In genomic region chr11:112454841-112455240, GRCh38 we compare ENCODE assay signal across 5 cellular contexts.
"Had no signal": no experiment of that assay in that cellular context is flagged by ENCODE, and none has a peak within 500 bp of the region (broad histone marks: within the 10 kb centered on the region; RNA-seq: fewer than 3 reads in every experiment).

No MANE protein-coding gene starts in this region.

- H3K27me3 Mint-ChIP-seq: IgD-negative memory B cell had no signal

- H3K4me3 Mint-ChIP-seq: GM23338, H9, IgD-negative memory B cell had no signal

- H3K4me2 ChIP-seq: GM23338 had no signal

- H3K27ac Mint-ChIP-seq: GM23338, H9, IgD-negative memory B cell had no signal

- H2AFZ ChIP-seq: GM23338 had no signal

- H3K4me3 ChIP-seq: GM23338 had no signal

- H3K9me3 Mint-ChIP-seq: GM23338, H9 had no signal

- FAIRE-seq: H1, H54 had no signal

- H3K4me1 Mint-ChIP-seq: GM23338, H9 had no signal
